ENCODE assay signal across 11 cellular contexts in the genomic region with DNA sequence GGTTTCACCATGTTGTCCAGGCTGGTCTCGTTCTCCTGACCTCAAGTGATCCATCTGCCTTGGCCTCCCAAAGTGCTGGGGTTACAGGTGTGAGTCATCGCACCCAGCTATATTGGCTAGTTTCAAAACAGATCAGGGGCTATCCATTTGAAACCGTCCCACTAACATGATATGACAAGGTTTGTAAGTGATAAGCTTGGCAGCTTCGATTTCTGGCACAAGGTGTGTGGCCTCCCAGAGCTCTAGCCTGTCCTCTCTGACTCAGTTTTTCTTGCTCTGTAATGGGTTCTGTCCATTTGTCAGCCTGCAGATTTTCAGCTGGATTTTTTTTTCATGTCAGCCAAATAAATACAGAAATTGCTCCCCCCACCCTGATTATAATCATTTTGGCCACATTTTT. TPM values are rescaled to one million over a fixed set of nuclear protein-coding genes. Genes with fewer than 3 reads are reported as not detected.
DNase-seq lines count a peak whose midpoint lies in the region; ATAC-seq, FAIRE-seq and TF ChIP-seq lines count a peak whose summit lies in the region.
"Had no signal": no experiment of that assay in that cellular context is flagged by ENCODE, and none has a peak within 500 bp of the region (broad histone marks: within the 10 kb centered on the region; RNA-seq: fewer than 3 reads in every experiment).

No MANE protein-coding gene starts in this region.

- H3K27me3 ChIP-seq in GM12878 (replicated peaks in 1 of 2; ENCODE audit: control insufficient read depth in 2 of 2, insufficient read depth in 2 of 2, low read length in 1 of 2) (no peaks in the 10 kb centered on the region), esophagus muscularis mucosa (no peaks in the 10 kb centered on the region)
- H3K27me3 ChIP-seq in CD8-positive, alpha-beta memory T cell (ENCODE audit: insufficient read depth, low read length, poor library complexity, severe bottlenecking) = no peaks in the 10 kb centered on the region
- H3K27me3 ChIP-seq: thyroid gland had no signal

- H3K4me3 ChIP-seq in GM12878 = peak overlapping the region; percentile 16; the same call in 1 of the 2 replicates
- H3K4me3 ChIP-seq in esophagus muscularis mucosa = no peak overlapping the region
- H3K4me3 ChIP-seq in CD8-positive, alpha-beta memory T cell (ENCODE audit: low read length) = no peak overlapping the region
- H3K4me3 ChIP-seq: thyroid gland had no signal

- no peaks in the 10 kb centered on the region for H4K20me1 ChIP-seq in GM12878 (ENCODE audit: control insufficient read depth, insufficient read depth)

- TF ChIP-seq CTCF in GM12878 (IDR thresholded peaks at IDR 0.05 in 2 of 3, conservative IDR thresholded peaks at IDR 0.05 in 1 of 3; ENCODE audit: control insufficient read depth in 2 of 3, extremely low read depth in 1 of 3, insufficient read depth in 1 of 3, low read depth in 3 of 3, low read length in 3 of 3) = no peak
- no peak for TF ChIP-seq CTCF in esophagus muscularis mucosa (IDR thresholded peaks at IDR 0.05)

- H3K9me3 ChIP-seq in GM12878 (replicated peaks; ENCODE audit: control insufficient read depth, insufficient read depth, low read length) (peaks cover 1% of the 10 kb centered on the region; the same call in 1 of the 3 replicates), esophagus muscularis mucosa (no peaks in the 10 kb centered on the region)
- no peaks in the 10 kb centered on the region for H3K9me3 ChIP-seq in CD8-positive, alpha-beta memory T cell (ENCODE audit: low read length)
- H3K9me3 ChIP-seq: thyroid gland had no signal

- TF ChIP-seq POLR2A in GM12878 (IDR thresholded peaks at IDR 0.05; ENCODE audit: low read depth, low read length) (no peak), esophagus muscularis mucosa (IDR thresholded peaks at IDR 0.05; ENCODE audit: low read depth) (no peak)

- H3K4me3 Mint-ChIP-seq in CD8-positive, alpha-beta memory T cell = no peak overlapping the region

- H3K36me3 ChIP-seq in GM12878 (ENCODE audit: control insufficient read depth in 2 of 2, insufficient read depth in 2 of 2, low read length in 1 of 2) (no peaks in the 10 kb centered on the region), esophagus muscularis mucosa (no peaks in the 10 kb centered on the region)
- H3K36me3 ChIP-seq in CD8-positive, alpha-beta memory T cell (ENCODE audit: insufficient read depth, low read length) = no peaks in the 10 kb centered on the region
- H3K36me3 ChIP-seq: thyroid gland had no signal

- 0% methylated on average over 4 of the region's 4 CpGs for WGBS in GM12878 (ENCODE audit: insufficient coverage, insufficient replicate concordance, low lambda C conversion rate, missing lambda C conversion rate)
- 81% methylated on average over 4 of the region's 4 CpGs for WGBS in esophagus muscularis mucosa

- SMC1A ChIA-PET in GM12878 (lab: Charles Lee; ENCODE audit: uncharacterized antibody, unreplicated experiment) = interaction anchor here (0.7 to 4.6 kb wide), 21 partner anchors 13 to 685 kb away, joined by 3 to 29 read pairs (median 6); a partner anchor contains a TSS

- no peaks in the 10 kb centered on the region for H3K79me2 ChIP-seq in GM12878 (ENCODE audit: control insufficient read depth, insufficient read depth, low read length)

- H3K4me1 ChIP-seq in GM12878 (ENCODE audit: control insufficient read depth, insufficient read depth, low read length) (peaks cover 32% of the 10 kb centered on the region), esophagus muscularis mucosa (no peaks in the 10 kb centered on the region)
- H3K4me1 ChIP-seq in CD8-positive, alpha-beta memory T cell (ENCODE audit: insufficient read depth, low read length) = peaks cover 10% of the 10 kb centered on the region
- H3K4me1 ChIP-seq: thyroid gland had no signal

- no peak for TF ChIP-seq RAD21 in GM12878 (IDR thresholded peaks at IDR 0.05; ENCODE audit: insufficient read depth, low read depth, low read length)

- POLR2A ChIA-PET in GM12878 (lab: Charles Lee) = interaction anchor here (0.5 to 3.4 kb wide), 6 partner anchors 30 to 152 kb away, joined by 3 to 18 read pairs (median 4); no protein-coding TSS in a partner anchor
- POLR2A ChIA-PET in CD8-positive, alpha-beta memory T cell (lab: Charles Lee) = no interaction called here

- peaks cover 4% of the 10 kb centered on the region in 2 donors for H3K27me3 Mint-ChIP-seq in CD8-positive, alpha-beta memory T cell

- ATAC-seq in GM18861 (IDR thresholded peaks at IDR 0.05; ENCODE audit: unreplicated experiment) (peak; percentile 57), GM21447 (IDR thresholded peaks at IDR 0.05; ENCODE audit: unreplicated experiment) (peak; percentile 57), HG03442 (IDR thresholded peaks at IDR 0.05; ENCODE audit: unreplicated experiment) (peak; percentile 61), GM12878 (peak; percentile 86)

- 0 out of 2 replicates have a peak overlapping the region, but pooled peaks have one; percentile 13 for H2AFZ ChIP-seq in GM12878 (ENCODE audit: control insufficient read depth, low read depth, low read length)

- intact Hi-C loops in GM12878 (cut with micrococcal nuclease; ENCODE audit: unreplicated experiment) = loop anchor here (2.0 kb wide), 2 partner anchors 32 to 54 kb away; a partner anchor contains a TSS
- intact Hi-C loops in esophagus muscularis mucosa (cut with DNase I) = no loop called here

- DNase-seq in GM12878 (ENCODE audit: low read depth, low spot score) (peak; percentile 47), esophagus muscularis mucosa (ENCODE audit: extremely low spot score) (no peak), HTR-8/SVneo (ENCODE audit: insufficient read length, low spot score) (no peak)
- DNase-seq in effector CD4-positive, alpha-beta T cell = no peak
- DNase-seq in CD8-positive, alpha-beta memory T cell = no peak
- DNase-seq: kidney glomerular epithelial cell, NCI-H2171 treated with DMSO at 0.1 percent for 48 hours, thyroid gland had no signal

- peaks cover 10 to 14% (median 12%) of the 10 kb centered on the region in 3 donors for H3K4me1 Mint-ChIP-seq in CD8-positive, alpha-beta memory T cell

- H3K4me2 ChIP-seq in GM12878 (ENCODE audit: control insufficient read depth, insufficient read depth) = peak overlapping the region; percentile 74

- in situ Hi-C loops in GM12878 (cut with MboI) = no loop called here

- RAD21 ChIA-PET in GM12878 (lab: Charles Lee; ENCODE audit: unreplicated experiment) = interaction anchor here (1.0 to 2.9 kb wide), 14 partner anchors 15 to 96 kb away, joined by 3 to 25 read pairs (median 4); a partner anchor contains a TSS

- H3K9me3 Mint-ChIP-seq in CD8-positive, alpha-beta memory T cell = no peaks in the 10 kb centered on the region

- no peaks in the 10 kb centered on the region for H3K36me3 Mint-ChIP-seq in CD8-positive, alpha-beta memory T cell

- BruUV-seq in GM12878 (replicated peaks; lab: Mats Ljungman, UMichigan) = no TSS peak

- peak overlapping the region in 1 of 8 donors; percentile 84 for H3K27ac Mint-ChIP-seq in CD8-positive, alpha-beta memory T cell

- FAIRE-seq in GM12878 (lab: Jason Lieb, UNC) = no peak
- no peak for FAIRE-seq in HTR-8/SVneo (lab: Jason Lieb, UNC)

- peak overlapping the region; percentile 75 for H3K27ac ChIP-seq in GM12878 (ENCODE audit: control insufficient read depth, insufficient read depth)
- H3K27ac ChIP-seq in esophagus muscularis mucosa (replicated peaks in 1 of 4) = no peak overlapping the region
- no peak overlapping the region for H3K27ac ChIP-seq in CD8-positive, alpha-beta memory T cell (ENCODE audit: low read depth, low read length)
- H3K27ac ChIP-seq: thyroid gland had no signal

- CTCF ChIA-PET in GM12878 (lab: Yijun Ruan, JAX) = interaction anchor here (0.7 to 3.7 kb wide), 12 partner anchors 12 to 559 kb away, joined by 3 to 25 read pairs (median 6); a partner anchor contains a TSS
- CTCF ChIA-PET in CD8-positive, alpha-beta memory T cell (lab: Charles Lee) = interaction anchor here (1.1 kb wide), 1 partner anchor 31 kb away, joined by 4 read pairs; no protein-coding TSS in a partner anchor

- no peak for TF ChIP-seq EP300 in GM12878 (IDR thresholded peaks at IDR 0.05; ENCODE audit: borderline replicate concordance in 1 of 2, control insufficient read depth in 1 of 2, low read depth in 2 of 2, low read length in 2 of 2)
- no peak for TF ChIP-seq EP300 in esophagus muscularis mucosa (IDR thresholded peaks at IDR 0.05)

- H3K9ac ChIP-seq in GM12878 (ENCODE audit: control insufficient read depth, insufficient read depth, low read length) = 0 out of 2 replicates have a peak overlapping the region, but pooled peaks have one; percentile 3

RNA-seq across cellular contexts. Expression of a gene that starts 31.8 kb away (rescaled TPM):
- 17.1 and 18.2 TPM in 2 replicates for total RNA-seq in GM12878 (2013; cell fraction: nucleolus; rRNA removed)
- total RNA-seq in GM12878 (2014; rRNA removed) = 10.0 and 10.8 TPM in 2 replicates
- 9.8 and 10.7 TPM in 2 replicates for total RNA-seq in GM12878 (2014; rRNA removed; fragmentation: Illumina TruSeq; extraction: Trizol)
- total RNA-seq in GM12878 (2021) = 13.0 and 15.4 TPM in 2 replicates
- 4.1 TPM for polyA plus RNA-seq in GM12878 (2011; ENCODE audit: low read depth)
- polyA plus RNA-seq in GM12878 (2011; rRNA removed) = 12.5 and 18.5 TPM in 2 replicates
- 5.7 and 6.2 TPM in 2 replicates for polyA plus RNA-seq in GM12878 (2011; cell fraction: cytosol; rRNA removed)
- polyA plus RNA-seq in GM12878 (2011; cell fraction: nucleus; rRNA removed) = 4.8 TPM in 2 replicates
- polyA plus RNA-seq in GM12878 (2012) = 6.2 and 8.1 TPM in 2 replicates
- 13.4 and 17.0 TPM in 2 replicates for polyA plus RNA-seq in GM12878 (2014; fragmentation: Illumina TruSeq; extraction: Trizol)
- polyA plus RNA-seq in GM12878 (2014; fragmentation: Nextera tagmentation; extraction: Ambion mirVana) = 10 to 100 TPM; 11.7 to 16.7 TPM
- 7.3 and 9.0 TPM in 2 replicates for polyA plus RNA-seq in GM12878 (2014; rRNA removed)
- 1 to 10 TPM; 4.4 to 8.4 TPM for polyA plus RNA-seq in GM12878 (2016; fragmentation: Nextera tagmentation; extraction: Ambion mirVana)
- 13.0 and 20.9 TPM in 2 replicates for polyA minus RNA-seq in GM12878 (2011; rRNA and poly(A)+ RNA removed)
- 8.7 and 8.8 TPM in 2 replicates for polyA minus RNA-seq in GM12878 (2011; cell fraction: cytosol; rRNA and poly(A)+ RNA removed)
- 3.3 and 6.9 TPM in 2 replicates for polyA minus RNA-seq in GM12878 (2011; cell fraction: nucleus; rRNA and poly(A)+ RNA removed)
- 10 to 100 TPM in 3 of 4 donors, 1 to 10 TPM in 1; 9.9 to 18.3 (median 16.7) TPM for total RNA-seq in esophagus muscularis mucosa
- total RNA-seq in CD8-positive, alpha-beta memory T cell = 10 to 100 TPM; 21.6 to 23.0 TPM
- 5.6 TPM for polyA plus RNA-seq in CD8-positive, alpha-beta memory T cell

RNA-seq across cellular contexts. Expression of a gene that starts 55.5 kb away (rescaled TPM):
- total RNA-seq in GM12878 (2013; cell fraction: nucleolus; rRNA removed) = 19.6 and 23.1 TPM in 2 replicates
- 21.9 and 23.4 TPM in 2 replicates for total RNA-seq in GM12878 (2014; rRNA removed)
- 16.0 and 19.2 TPM in 2 replicates for total RNA-seq in GM12878 (2014; rRNA removed; fragmentation: Illumina TruSeq; extraction: Trizol)
- 20.4 and 21.6 TPM in 2 replicates for total RNA-seq in GM12878 (2021)
- polyA plus RNA-seq in GM12878 (2011; ENCODE audit: low read depth) = 12.0 TPM
- 19.6 and 27.8 TPM in 2 replicates for polyA plus RNA-seq in GM12878 (2011; rRNA removed)
- polyA plus RNA-seq in GM12878 (2011; cell fraction: cytosol; rRNA removed) = 15.1 and 17.3 TPM in 2 replicates
- polyA plus RNA-seq in GM12878 (2011; cell fraction: nucleus; rRNA removed) = 30.1 and 30.5 TPM in 2 replicates
- 5.9 and 8.1 TPM in 2 replicates for polyA plus RNA-seq in GM12878 (2012)
- 16.6 and 30.0 TPM in 2 replicates for polyA plus RNA-seq in GM12878 (2014; fragmentation: Illumina TruSeq; extraction: Trizol)
- polyA plus RNA-seq in GM12878 (2014; fragmentation: Nextera tagmentation; extraction: Ambion mirVana) = 1 to 10 TPM; 1.5 to 5.0 TPM
- 12.2 and 16.2 TPM in 2 replicates for polyA plus RNA-seq in GM12878 (2014; rRNA removed)
- polyA plus RNA-seq in GM12878 (2016; fragmentation: Nextera tagmentation; extraction: Ambion mirVana) = 10 to 100 TPM; 12.5 to 12.8 TPM
- 16.6 and 21.1 TPM in 2 replicates for polyA minus RNA-seq in GM12878 (2011; rRNA and poly(A)+ RNA removed)
- 6.9 and 13.8 TPM in 2 replicates for polyA minus RNA-seq in GM12878 (2011; cell fraction: cytosol; rRNA and poly(A)+ RNA removed)
- polyA minus RNA-seq in GM12878 (2011; cell fraction: nucleus; rRNA and poly(A)+ RNA removed) = 10.5 and 20.1 TPM in 2 replicates
- total RNA-seq in esophagus muscularis mucosa = 10 to 100 TPM in 3 of 4 donors, 1 to 10 TPM in 1; 10.0 to 25.7 (median 12.4) TPM
- 10 to 100 TPM; 25.5 to 26.2 TPM for total RNA-seq in CD8-positive, alpha-beta memory T cell
- polyA plus RNA-seq in CD8-positive, alpha-beta memory T cell = 7.4 TPM
